Comparison of ENCODE assay signal across 9 cellular contexts in genomic region chr6:88238065-88238464, GRCh38.
DNase-seq lines count a peak whose midpoint lies in the region; ATAC-seq and TF ChIP-seq lines count a peak whose summit lies in the region.
"Had no signal": no experiment of that assay in that cellular context is flagged by ENCODE, and none has a peak within 500 bp of the region (broad histone marks: within the 10 kb centered on the region; RNA-seq: fewer than 3 reads in every experiment).

No MANE protein-coding gene starts in this region.

- H3K79me2 ChIP-seq in SK-N-SH (ENCODE audit: insufficient read depth): no peaks in the 10 kb centered on the region

- H3K36me3 ChIP-seq in SK-N-SH (replicated peaks in 1 of 2; ENCODE audit: control insufficient read depth in 1 of 2, insufficient read depth in 2 of 2, low read length in 1 of 2) (no peaks in the 10 kb centered on the region), WERI-Rb-1 (no peaks in the 10 kb centered on the region), mucosa of descending colon (ENCODE audit: low read depth) (no peaks in the 10 kb centered on the region)

- no peak overlapping the region for H3K4me2 ChIP-seq in SK-N-SH

- POLR2A ChIA-PET in SK-N-SH (lab: Yijun Ruan, JAX): no interaction called here

- CTCF ChIA-PET in SK-N-SH (lab: Yijun Ruan, JAX): interaction anchor here (1.0 to 1.2 kb wide), 4 partner anchors 9 to 406 kb away, joined by 3 to 4 read pairs (median 4); no protein-coding TSS in a partner anchor

- H3K4me1 ChIP-seq in SK-N-SH (ENCODE audit: control insufficient read depth in 1 of 2, insufficient read depth in 2 of 2, low read depth in 1 of 2, low read length in 1 of 2): no peaks in the 10 kb centered on the region
- no peaks in the 10 kb centered on the region for H3K4me1 ChIP-seq in mucosa of descending colon (ENCODE audit: low read depth)
- H3K4me1 ChIP-seq: Caco-2 had no signal

- H4K20me1 ChIP-seq in SK-N-SH (ENCODE audit: insufficient read depth): no peaks in the 10 kb centered on the region

- H3F3A ChIP-seq in SK-N-SH (replicated peaks; ENCODE audit: insufficient read depth): no peaks in the 10 kb centered on the region

- no peak overlapping the region for H3K9ac ChIP-seq in SK-N-SH

- TF ChIP-seq CTCF in SK-N-SH (IDR thresholded peaks at IDR 0.05) (peak; percentile 20; the same call in 1 of the 2 replicates), WERI-Rb-1 (IDR thresholded peaks at IDR 0.05; ENCODE audit: low read depth, low read length) (peak; percentile 72), mucosa of descending colon (IDR thresholded peaks at IDR 0.05) (no peak)

- H3K4me3 ChIP-seq in SK-N-SH (ENCODE audit: low read depth in 2 of 2, low read length in 1 of 2): no peak overlapping the region
- no peak overlapping the region for H3K4me3 ChIP-seq in WERI-Rb-1 (ENCODE audit: low read depth, low read length)
- no peak overlapping the region for H3K4me3 ChIP-seq in mucosa of descending colon

- TF ChIP-seq EP300 in SK-N-SH (IDR thresholded peaks at IDR 0.05; ENCODE audit: borderline replicate concordance in 1 of 2, low read depth in 1 of 2, low read length in 1 of 2): no peak

- no peak overlapping the region for H2AFZ ChIP-seq in SK-N-SH (ENCODE audit: low read depth)

- H3K27ac ChIP-seq in SK-N-SH (ENCODE audit: low read depth in 2 of 2, low read length in 1 of 2) (no peak overlapping the region), WERI-Rb-1 (no peak overlapping the region)

- TF ChIP-seq RAD21 in SK-N-SH (IDR thresholded peaks at IDR 0.05; ENCODE audit: low read length): peak; percentile 58

- intact Hi-C loops in mucosa of descending colon (cut with DNase I, micrococcal nuclease) (loop anchor here in 1 of 2 donors (10.0 kb wide), 1 partner anchor 293 kb away; no protein-coding TSS in a partner anchor), Right ventricle myocardium superior (cut with DNase I) (no loop called here)

- ATAC-seq in SK-N-SH treated with all-trans-retinoic acid at 6 μM for 48 hours (no peak), HG03025 (IDR thresholded peaks at IDR 0.05; ENCODE audit: low FRiP score, unreplicated experiment) (peak; percentile 78), mucosa of descending colon (peak; percentile 64), Right ventricle myocardium superior (ENCODE audit: poor library complexity) (no peak)

- H3K27me3 ChIP-seq in SK-N-SH (ENCODE audit: insufficient read depth) (no peaks in the 10 kb centered on the region), WERI-Rb-1 (ENCODE audit: insufficient read depth, low read depth, severe bottlenecking) (no peaks in the 10 kb centered on the region)

- DNase-seq in SK-N-SH: no peak
- peak; percentile 34 for DNase-seq in WERI-Rb-1
- DNase-seq in mucosa of descending colon: peak in 1 of 3 donors; percentile 45
- DNase-seq in T1000 (lab: John Stamatoyannopoulos, UW): no peak
- no peak for DNase-seq in medulla oblongata (ENCODE audit: extremely low spot score)
- no peak for DNase-seq in Right ventricle myocardium superior

- H3K9me2 ChIP-seq in SK-N-SH: no peaks in the 10 kb centered on the region

- 25% methylated on average over 1 of the region's 1 CpG for WGBS in SK-N-SH (ENCODE audit: low lambda C conversion rate)

- H3K9me3 ChIP-seq in SK-N-SH (no peaks in the 10 kb centered on the region), WERI-Rb-1 (ENCODE audit: severe bottlenecking) (no peaks in the 10 kb centered on the region), mucosa of descending colon (peaks cover 3% of the 10 kb centered on the region)
- H3K9me3 ChIP-seq: Caco-2 had no signal

TF ChIP-seq in SK-N-SH, 30 proteins besides CTCF, POLR2A, EP300 and RAD21:
- TF ChIP-seq RFX5 (IDR thresholded peaks at IDR 0.05; ENCODE audit: low read length) (no peak), FOSL2 (IDR thresholded peaks at IDR 0.05; ENCODE audit: borderline replicate concordance, low read depth) (no peak), TEAD4 (IDR thresholded peaks at IDR 0.05; ENCODE audit: borderline replicate concordance, insufficient read depth) (no peak), MXI1 (IDR thresholded peaks at IDR 0.05; ENCODE audit: low read depth, low read length) (no peak), YY1 (IDR thresholded peaks at IDR 0.05; ENCODE audit: low read depth) (no peak), RCOR1 (IDR thresholded peaks at IDR 0.05; ENCODE audit: low read length) (no peak), GABPA (IDR thresholded peaks at IDR 0.05; ENCODE audit: low read depth) (no peak), FOXJ3 (CRISPR knock-in tag; IDR thresholded peaks at IDR 0.05) (no peak), MEF2A (IDR thresholded peaks at IDR 0.05; ENCODE audit: borderline replicate concordance, low read depth) (no peak), ELF1 (IDR thresholded peaks at IDR 0.05) (no peak), SMC3 (IDR thresholded peaks at IDR 0.05; ENCODE audit: low read depth, low read length) (no peak; the same call in 1 of the 2 replicates), RXRA (IDR thresholded peaks at IDR 0.05; ENCODE audit: borderline replicate concordance, low read depth) (no peak)

TF ChIP-seq in SK-N-SH treated with all-trans-retinoic acid at 6 μM for 48 hours, 23 proteins besides CTCF, POLR2A, EP300 and RAD21 (continues in another document):
- TF ChIP-seq ZC3H10 (CRISPR knock-in tag; IDR thresholded peaks at IDR 0.05) (no peak), POU6F1 (CRISPR knock-in tag; IDR thresholded peaks at IDR 0.05; ENCODE audit: borderline replicate concordance, low read depth) (no peak), ZFP3 (CRISPR knock-in tag; IDR thresholded peaks at IDR 0.05) (no peak), ARNTL (CRISPR knock-in tag; IDR thresholded peaks at IDR 0.05; ENCODE audit: borderline replicate concordance, low read depth) (no peak), ISL1 (CRISPR knock-in tag; IDR thresholded peaks at IDR 0.05) (no peak), PPARA (CRISPR knock-in tag; IDR thresholded peaks at IDR 0.05; ENCODE audit: borderline replicate concordance) (no peak), TCF4 (CRISPR knock-in tag; IDR thresholded peaks at IDR 0.05; ENCODE audit: borderline replicate concordance) (no peak), CREB5 (CRISPR knock-in tag; IDR thresholded peaks at IDR 0.05; ENCODE audit: low read depth) (no peak), ZNF70 (CRISPR knock-in tag; IDR thresholded peaks at IDR 0.05) (no peak), OSR1 (CRISPR knock-in tag; IDR thresholded peaks at IDR 0.05) (no peak), SNAI2 (CRISPR knock-in tag; IDR thresholded peaks at IDR 0.05) (no peak), CSDC2 (CRISPR knock-in tag; IDR thresholded peaks at IDR 0.05) (no peak), BACH2 (CRISPR knock-in tag; IDR thresholded peaks at IDR 0.05; ENCODE audit: borderline replicate concordance) (no peak)
- TF ChIP-seq, protein P1, sequence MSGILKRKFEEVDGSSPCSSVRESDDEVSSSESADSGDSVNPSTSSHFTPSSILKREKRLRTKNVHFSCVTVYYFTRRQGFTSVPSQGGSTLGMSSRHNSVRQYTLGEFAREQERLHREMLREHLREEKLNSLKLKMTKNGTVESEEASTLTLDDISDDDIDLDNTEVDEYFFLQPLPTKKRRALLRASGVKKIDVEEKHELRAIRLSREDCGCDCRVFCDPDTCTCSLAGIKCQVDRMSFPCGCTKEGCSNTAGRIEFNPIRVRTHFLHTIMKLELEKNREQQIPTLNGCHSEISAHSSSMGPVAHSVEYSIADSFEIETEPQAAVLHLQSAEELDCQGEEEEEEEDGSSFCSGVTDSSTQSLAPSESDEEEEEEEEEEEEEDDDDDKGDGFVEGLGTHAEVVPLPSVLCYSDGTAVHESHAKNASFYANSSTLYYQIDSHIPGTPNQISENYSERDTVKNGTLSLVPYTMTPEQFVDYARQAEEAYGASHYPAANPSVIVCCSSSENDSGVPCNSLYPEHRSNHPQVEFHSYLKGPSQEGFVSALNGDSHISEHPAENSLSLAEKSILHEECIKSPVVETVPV (CRISPR knock-in tag; IDR thresholded peaks at IDR 0.05): no peak

Comparison
In these comparisons a context has a peak if more than half of its experiments do, and no peak if none do; other contexts are left out.
1. ATAC-seq: peak in HG03025 (single experiment) and mucosa of descending colon (single experiment); none in SK-N-SH treated with all-trans-retinoic acid at 6 μM for 48 hours (single experiment) and Right ventricle myocardium superior (single experiment).